ENCODE assay signal across 35 cellular contexts in genomic region chr3:65472501-65472900, GRCh38.
"Had no signal": no experiment of that assay in that cellular context is flagged by ENCODE, and none has a peak within 500 bp of the region (broad histone marks: within the 10 kb centered on the region; RNA-seq: fewer than 3 reads in every experiment).

No MANE protein-coding gene starts in this region.

- H3K27me3 Mint-ChIP-seq: activated B cell treated with CpG ODN at 0.5 μM for 24 hours; activated CD4-positive, alpha-beta memory T cell treated with anti-CD3 and anti-CD28 coated beads for 36 hours; activated CD4-positive, alpha-beta T cell treated with anti-CD3 and anti-CD28 coated beads, Interleukin-2, amount 10 ng/mL, durations not matched to agents 24 days and 14 days; activated CD8-positive, alpha-beta T cell treated with anti-CD3 and anti-CD28 coated beads for 36 hours; activated naive CD8-positive, alpha-beta T cell treated with anti-CD3 and anti-CD28 coated beads for 36 hours; activated T-helper 17 cell treated with anti-CD3 and anti-CD28 coated beads, Interleukin-2, amount 50 U/mL, for 72 hours had no signal

- H3K4me3 Mint-ChIP-seq: activated B cell treated with CpG ODN at 0.5 μM for 24 hours; activated CD4-positive, alpha-beta memory T cell treated with anti-CD3 and anti-CD28 coated beads for 36 hours; activated CD4-positive, alpha-beta T cell treated with anti-CD3 and anti-CD28 coated beads, Interleukin-2, amount 10 ng/mL, durations not matched to agents 24 days and 14 days; activated CD8-positive, alpha-beta T cell treated with anti-CD3 and anti-CD28 coated beads for 36 hours; activated naive CD4-positive, alpha-beta T cell treated with anti-CD3 and anti-CD28 coated beads for 36 hours; activated naive CD8-positive, alpha-beta T cell treated with anti-CD3 and anti-CD28 coated beads for 36 hours; activated T-cell treated with anti-CD3 and anti-CD28 coated beads, Interleukin-2, amount 50 U/mL, for 4 hours; activated T-cell treated with anti-CD3 and anti-CD28 coated beads, Interleukin-2, amount 50 U/mL, for 72 hours; activated T-helper 1 cell treated with anti-CD3 and anti-CD28 coated beads, Interleukin-12 subunit alpha, Interleukin-12 subunit beta, Interleukin-2, Interleukin-4 antibody, amounts not matched to agents 30 ng/mL and 10 ng/mL and 1 ng/mL, durations not matched to agents 14 hours and 24 hours and 36 hours; activated T-helper 17 cell treated with anti-CD3 and anti-CD28 coated beads, Interleukin-2, amount 50 U/mL, for 72 hours; T-helper 1 cell treated with Interleukin-12 subunit alpha and Interleukin-12 subunit beta and Interleukin-4 antibody, amounts not matched to agents 30 μg/mL and 1 μg/mL, for 36 hours; T-helper 2 cell treated with Interferon-gamma antibody and Interleukin-4, amounts not matched to agents 5 μg/mL and 100 μg/mL, for 36 hours had no signal

- H3K27ac ChIP-seq: adrenal gland, body of pancreas, brain microvascular endothelial cell, breast epithelium, VCaP had no signal

- H3K27me3 ChIP-seq: adrenal gland, body of pancreas, brain microvascular endothelial cell, breast epithelium had no signal

- DNase-seq: activated B cell treated with CpG ODN at 0.5 μM for 24 hours; activated CD4-positive, alpha-beta memory T cell treated with anti-CD3 and anti-CD28 coated beads for 36 hours; activated CD4-positive, alpha-beta T cell treated with anti-CD3 and anti-CD28 coated beads for 4 hours; activated CD4-positive, alpha-beta T cell treated with anti-CD3 and anti-CD28 coated beads, Interleukin-2, amount 10 ng/mL, durations not matched to agents 24 days and 14 days; activated CD4-positive, alpha-beta T cell treated with anti-CD3 and anti-CD28 coated beads, Interleukin-2, amount 50 U/mL, for 1 hour; activated CD4-positive, alpha-beta T cell treated with anti-CD3 and anti-CD28 coated beads, Interleukin-2, amount 50 U/mL, for 4 hours; activated CD4-positive, CD25-positive, alpha-beta regulatory T cell treated with anti-CD3 and anti-CD28 coated beads, Interleukin-2, amount 50 U/mL, for 72 hours; activated CD8-positive, alpha-beta memory T cell treated with anti-CD3 and anti-CD28 coated beads, Interleukin-2, amount 50 U/mL, for 4 hours; activated CD8-positive, alpha-beta T cell treated with anti-CD3 and anti-CD28 coated beads for 36 hours; activated effector memory CD4-positive, alpha-beta T cell treated with anti-CD3 and anti-CD28 coated beads, Interleukin-2, amount 50 U/mL, for 16 hours; activated gamma-delta T cell treated with Interleukin-2 at 50 U/mL for 16 hours; activated naive CD4-positive, alpha-beta T cell; activated naive CD4-positive, alpha-beta T cell treated with anti-CD3 and anti-CD28 coated beads for 36 hours; activated naive CD4-positive, alpha-beta T cell treated with anti-CD3 and anti-CD28 coated beads, Interleukin-2, amount 50 U/mL, for 16 hours; activated naive CD8-positive, alpha-beta T cell treated with anti-CD3 and anti-CD28 coated beads for 36 hours; activated T-cell treated with anti-CD3 and anti-CD28 coated beads for 4 hours; activated T-cell treated with anti-CD3 and anti-CD28 coated beads, Interleukin-2, amount 50 U/mL, for 1 hour; activated T-cell treated with anti-CD3 and anti-CD28 coated beads, Interleukin-2, amount 50 U/mL, for 4 hours; activated T-cell treated with anti-CD3 and anti-CD28 coated beads, Interleukin-2, amount 50 U/mL, for 72 hours; adrenal gland; amniotic stem cell; aorta; body of pancreas; brain microvascular endothelial cell; central memory CD4-positive, alpha-beta T cell; T-helper 1 cell; T-helper 2 cell; T-helper 9 cell had no signal

- H3K9me3 Mint-ChIP-seq: activated CD4-positive, alpha-beta T cell treated with anti-CD3 and anti-CD28 coated beads, Interleukin-2, amount 10 ng/mL, durations not matched to agents 24 days and 14 days; activated T-cell treated with anti-CD3 and anti-CD28 coated beads, Interleukin-2, amount 50 U/mL, for 4 hours; activated T-helper 1 cell treated with anti-CD3 and anti-CD28 coated beads, Interleukin-12 subunit alpha, Interleukin-12 subunit beta, Interleukin-2, Interleukin-4 antibody, amounts not matched to agents 30 ng/mL and 10 ng/mL and 1 ng/mL, durations not matched to agents 14 hours and 24 hours and 36 hours; T-helper 1 cell treated with Interleukin-12 subunit alpha and Interleukin-12 subunit beta and Interleukin-4 antibody, amounts not matched to agents 30 μg/mL and 1 μg/mL, for 36 hours had no signal

- H3K4me1 ChIP-seq: adrenal gland, body of pancreas, breast epithelium had no signal

- ATAC-seq: activated CD8-positive, alpha-beta T cell treated with anti-CD3 and anti-CD28 coated beads for 36 hours; activated naive CD4-positive, alpha-beta T cell treated with anti-CD3 and anti-CD28 coated beads, Interleukin-2, amount 50 U/mL, for 72 hours; activated T-cell treated with anti-CD3 and anti-CD28 coated beads, Interleukin-2, amount 50 U/mL, for 4 hours; activated T-cell treated with anti-CD3 and anti-CD28 coated beads, Interleukin-2, amount 50 U/mL, for 72 hours; activated T-helper 17 cell treated with anti-CD3 and anti-CD28 coated beads, Interleukin-2, amount 50 U/mL, for 72 hours; body of pancreas had no signal

- H3K36me3 ChIP-seq: adrenal gland, brain microvascular endothelial cell, breast epithelium had no signal

- H3K36me3 Mint-ChIP-seq: activated CD4-positive, alpha-beta memory T cell treated with anti-CD3 and anti-CD28 coated beads for 36 hours; activated naive CD4-positive, alpha-beta T cell treated with anti-CD3 and anti-CD28 coated beads, Interleukin-2, amount 50 U/mL, for 72 hours; activated naive CD8-positive, alpha-beta T cell treated with anti-CD3 and anti-CD28 coated beads for 36 hours had no signal

- H3K27ac Mint-ChIP-seq: activated B cell treated with CpG ODN at 0.5 μM for 24 hours; activated CD4-positive, alpha-beta memory T cell treated with anti-CD3 and anti-CD28 coated beads for 36 hours; activated CD4-positive, alpha-beta T cell treated with anti-CD3 and anti-CD28 coated beads, Interleukin-2, amount 10 ng/mL, durations not matched to agents 24 days and 14 days; activated CD8-positive, alpha-beta T cell treated with anti-CD3 and anti-CD28 coated beads for 36 hours; activated naive CD4-positive, alpha-beta T cell treated with anti-CD3 and anti-CD28 coated beads for 36 hours; activated naive CD8-positive, alpha-beta T cell treated with anti-CD3 and anti-CD28 coated beads for 36 hours; activated T-cell treated with anti-CD3 and anti-CD28 coated beads, Interleukin-2, amount 50 U/mL, for 72 hours; activated T-helper 1 cell treated with anti-CD3 and anti-CD28 coated beads, Interleukin-12 subunit alpha, Interleukin-12 subunit beta, Interleukin-2, Interleukin-4 antibody, amounts not matched to agents 30 ng/mL and 10 ng/mL and 1 ng/mL, durations not matched to agents 14 hours and 24 hours and 36 hours; activated T-helper 17 cell treated with anti-CD3 and anti-CD28 coated beads, Interleukin-2, amount 50 U/mL, for 72 hours; T-helper 1 cell treated with Interleukin-12 subunit alpha and Interleukin-12 subunit beta and Interleukin-4 antibody, amounts not matched to agents 30 μg/mL and 1 μg/mL, for 36 hours; T-helper 2 cell treated with Interferon-gamma antibody and Interleukin-4, amounts not matched to agents 5 μg/mL and 100 μg/mL, for 36 hours had no signal

- H3K4me3 ChIP-seq: adrenal gland, body of pancreas, breast epithelium had no signal

- H3K9me3 ChIP-seq: adrenal gland, body of pancreas, breast epithelium had no signal

- H3K4me1 Mint-ChIP-seq: activated B cell treated with CpG ODN at 0.5 μM for 24 hours; activated CD4-positive, alpha-beta T cell treated with anti-CD3 and anti-CD28 coated beads, Interleukin-2, amount 10 ng/mL, durations not matched to agents 24 days and 14 days; activated naive CD8-positive, alpha-beta T cell treated with anti-CD3 and anti-CD28 coated beads for 36 hours; activated T-helper 17 cell treated with anti-CD3 and anti-CD28 coated beads, Interleukin-2, amount 50 U/mL, for 72 hours had no signal
